ENCODE assay signal across 11 cellular contexts in the genomic region with DNA sequence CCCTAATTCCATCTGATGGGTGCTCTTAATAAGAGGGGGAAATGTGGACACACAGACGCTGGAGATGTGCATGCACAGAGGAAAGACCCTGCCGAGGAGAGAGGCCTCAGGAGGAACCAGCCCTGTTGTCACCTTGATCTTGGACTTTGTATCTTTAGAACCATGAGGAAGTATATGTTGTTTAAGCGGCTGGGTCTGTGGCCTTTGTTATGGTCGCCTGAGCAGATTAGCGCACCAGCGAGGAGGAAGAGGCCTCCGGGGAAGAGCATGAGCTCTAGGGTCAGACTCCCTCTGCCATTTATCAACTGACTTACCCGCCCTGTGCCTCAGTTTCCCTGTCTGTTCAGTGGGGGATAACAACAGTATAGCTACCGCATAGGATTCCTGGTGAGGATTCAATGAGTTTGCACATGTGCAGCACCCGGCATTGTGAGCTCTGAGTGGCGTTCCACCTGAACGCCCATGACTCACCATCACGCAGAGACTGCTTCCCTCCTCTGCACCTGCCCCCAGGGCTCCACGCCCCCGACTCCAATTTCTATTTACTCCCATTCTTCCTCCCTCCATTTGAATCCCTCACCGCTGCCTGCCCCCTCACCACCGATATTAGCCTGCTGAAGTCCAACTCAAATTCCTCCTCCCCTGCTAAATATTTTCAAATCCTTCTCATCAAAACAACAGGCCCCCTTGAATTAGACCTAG.
DNase-seq lines count a peak whose midpoint lies in the region; ATAC-seq and TF ChIP-seq lines count a peak whose summit lies in the region.
"Had no signal": no experiment of that assay in that cellular context is flagged by ENCODE, and none has a peak within 500 bp of the region (broad histone marks: within the 10 kb centered on the region; RNA-seq: fewer than 3 reads in every experiment).

No MANE protein-coding gene starts in this region.

- H3K27ac Mint-ChIP-seq in T-cell = no peak overlapping the region

- no peak for TF ChIP-seq POLR2A in thyroid gland (IDR thresholded peaks at IDR 0.05)

- no peaks in the 10 kb centered on the region for H3K9me3 ChIP-seq in thyroid gland

- intact Hi-C loops in thyroid gland (cut with DNase I) = no loop called here

- CTCF ChIA-PET in T-cell (lab: Charles Lee) = no interaction called here

- no peaks in the 10 kb centered on the region for H3K27me3 ChIP-seq in thyroid gland

- no peak overlapping the region for H3K4me3 Mint-ChIP-seq in T-cell

- H3K4me1 ChIP-seq in thyroid gland = peaks cover 0 to 3% of the 10 kb centered on the region in 2 donors

- POLR2A ChIA-PET in T-cell (lab: Charles Lee) = no interaction called here

- DNase-seq in NCI-H1417 (lab: John Stamatoyannopoulos, UW) (peak; percentile 33 to 67 (median 63)), NCI-H1417 treated with DMSO at 0.1 percent for 48 hours (lab: John Stamatoyannopoulos, UW) (no peak), NCI-H748 treated with DMSO at 0.1 percent for 48 hours (lab: John Stamatoyannopoulos, UW) (peak; percentile 29), thyroid gland (peak; percentile 44 to 55), MV-4-11 (lab: John Stamatoyannopoulos, UW) (no peak), UCSD-AML1 (lab: John Stamatoyannopoulos, UW; ENCODE audit: unreplicated experiment) (no peak), T-cell (no peak)
- DNase-seq: activated CD8-positive, alpha-beta memory T cell treated with anti-CD3 and anti-CD28 coated beads, Interleukin-2, amount 50 U/mL, for 4 hours; NK-92 treated with Interleukin-12 subunit alpha and Interleukin-12 subunit beta, amount 100 ng/mL, for 24 hours had no signal

- ATAC-seq in esophagus mucosa (peak; percentile 92), T-cell (replicated peaks in 1 of 4) (no peak)

- no peaks in the 10 kb centered on the region for H3K4me1 Mint-ChIP-seq in T-cell

- WGBS in thyroid gland, 2 donors = 67 to 71% methylated on average over 17 of the region's 17 CpGs

- H3K27ac ChIP-seq in thyroid gland = no peak overlapping the region
- H3K27ac ChIP-seq: 22Rv1 had no signal

- TF ChIP-seq CTCF in thyroid gland (IDR thresholded peaks at IDR 0.05) = no peak

- H3K9me3 Mint-ChIP-seq in T-cell = peaks cover 7 to 12% (median 8%) of the 10 kb centered on the region in 3 donors

- no peaks in the 10 kb centered on the region for H3K36me3 ChIP-seq in thyroid gland

- no peak overlapping the region for H3K4me3 ChIP-seq in thyroid gland (replicated peaks in 1 of 3)

- H3K27me3 Mint-ChIP-seq in T-cell = peaks cover under 1% of the 10 kb centered on the region in 2 donors

- H3K36me3 Mint-ChIP-seq in T-cell = peaks cover 3% of the 10 kb centered on the region

Comparison
In these comparisons a context has a peak if more than half of its experiments do, and no peak if none do; other contexts are left out.
1. DNase-seq: peak in NCI-H1417 (3 of 3), NCI-H748 treated with DMSO at 0.1 percent for 48 hours (single experiment) and thyroid gland (2 of 2); none in NCI-H1417 treated with DMSO at 0.1 percent for 48 hours (single experiment), MV-4-11 (single experiment), UCSD-AML1 (single experiment) and T-cell (0 of 34).